8 cellular contexts compared by ENCODE assay signal in genomic region chr7:76437873-76438272, GRCh38. TPM values are rescaled to one million over a fixed set of nuclear protein-coding genes. Genes with fewer than 3 reads are reported as not detected.
DNase-seq lines count a peak whose midpoint lies in the region; ATAC-seq and TF ChIP-seq lines count a peak whose summit lies in the region.
"Not testable (repeated sequence)": the region's sequence is repeated elsewhere in the genome, so short reads cannot be mapped to it uniquely, and the experiment has no call there.

No MANE protein-coding gene starts in this region.

- H3K9me3 ChIP-seq in CD4-positive, CD25-positive, alpha-beta regulatory T cell (ENCODE audit: control insufficient read depth in 2 of 2, low read length in 2 of 2): not testable (repeated sequence)

- not testable (repeated sequence) for H3K4me3 Mint-ChIP-seq in CD4-positive, CD25-positive, alpha-beta regulatory T cell; chondrocyte (ENCODE audit: unreplicated experiment)

- not testable (repeated sequence) for H3K27ac Mint-ChIP-seq in CD4-positive, CD25-positive, alpha-beta regulatory T cell
- peak overlapping the region; percentile 25 for H3K27ac Mint-ChIP-seq in chondrocyte (ENCODE audit: unreplicated experiment)

- not testable (repeated sequence) for H3K27ac ChIP-seq in CD4-positive, CD25-positive, alpha-beta regulatory T cell (ENCODE audit: insufficient read depth, low read length, poor library complexity, severe bottlenecking)

- H3K4me1 ChIP-seq in CD4-positive, CD25-positive, alpha-beta regulatory T cell (ENCODE audit: control insufficient read depth, insufficient read depth, low read length, poor library complexity, severe bottlenecking): not testable (repeated sequence)

- H3K36me3 Mint-ChIP-seq in CD4-positive, CD25-positive, alpha-beta regulatory T cell; chondrocyte (ENCODE audit: low read depth): not testable (repeated sequence)

- H3K9me3 Mint-ChIP-seq in CD4-positive, CD25-positive, alpha-beta regulatory T cell; chondrocyte (ENCODE audit: low read depth): not testable (repeated sequence)

- H3K27me3 ChIP-seq in CD4-positive, CD25-positive, alpha-beta regulatory T cell (ENCODE audit: control insufficient read depth, insufficient read depth, low read length): not testable (repeated sequence)

- H3K4me3 ChIP-seq in CD4-positive, CD25-positive, alpha-beta regulatory T cell (ENCODE audit: low read depth, low read length): not testable (repeated sequence)

- H3K36me3 ChIP-seq in CD4-positive, CD25-positive, alpha-beta regulatory T cell (ENCODE audit: control insufficient read depth, insufficient read depth, low read length): not testable (repeated sequence)

- ATAC-seq in CD4-positive, CD25-positive, alpha-beta regulatory T cell (ENCODE audit: low read depth in 2 of 2): peak; percentile 48 to 68
- peak; percentile 56 for ATAC-seq in GM19397 (IDR thresholded peaks at IDR 0.05; ENCODE audit: unreplicated experiment)
- ATAC-seq in left lobe of liver: peak; percentile 93

- not testable (repeated sequence) for H3K4me1 Mint-ChIP-seq in CD4-positive, CD25-positive, alpha-beta regulatory T cell; chondrocyte (ENCODE audit: low read depth)

- TF ChIP-seq CTCF in chondrocyte (IDR thresholded peaks at IDR 0.05): peak; percentile 79

- DNase-seq in CD4-positive, CD25-positive, alpha-beta regulatory T cell: peak; percentile 40 to 83 (median 50)
- DNase-seq in HS-27A (ENCODE audit: low read depth) (peak; percentile 79), NCI-H748 treated with DMSO at 0.1 percent for 48 hours (lab: John Stamatoyannopoulos, UW) (peak; percentile 58), left lobe of liver (ENCODE audit: low spot score) (peak; percentile 74)
- peak; percentile 75 for DNase-seq in activated CD4-positive, alpha-beta T cell treated with anti-CD3 and anti-CD28 coated beads for 48 hours
- DNase-seq in chondrocyte (ENCODE audit: low spot score): not testable (repeated sequence)
- DNase-seq in stimulated activated CD4-positive, alpha-beta T cell treated with anti-CD3 and anti-CD28 coated beads, Interleukin-1b, Interleukin-23, amount 100 ng/mL, for 24 hours (ENCODE audit: low read depth in 4 of 4, low spot score in 1 of 4): peak in 3 of 4 experiments; percentile 29 to 40 (median 40)

- H3K27me3 Mint-ChIP-seq in CD4-positive, CD25-positive, alpha-beta regulatory T cell; chondrocyte (ENCODE audit: low read depth): not testable (repeated sequence)

RNA-seq across cellular contexts. Expression of gene ZP3, which starts 13.1 kb away (rescaled TPM):
- 2.2 TPM for total RNA-seq in CD4-positive, CD25-positive, alpha-beta regulatory T cell
- 1 to 10 TPM; 1.6 to 4.4 (median 2.9) TPM for polyA plus RNA-seq in CD4-positive, CD25-positive, alpha-beta regulatory T cell
- total RNA-seq in chondrocyte (not detected in 3 replicates), left lobe of liver (0.20 TPM)

RNA-seq across cellular contexts. Expression of gene DTX2, which starts 23.6 kb away (rescaled TPM):
- total RNA-seq in CD4-positive, CD25-positive, alpha-beta regulatory T cell: 36.0 TPM
- 10 to 100 TPM; 10.7 to 16.9 (median 15.8) TPM for polyA plus RNA-seq in CD4-positive, CD25-positive, alpha-beta regulatory T cell
- total RNA-seq in chondrocyte: 10.8 to 12.8 TPM (median 11.5 TPM) in 3 replicates
- 12.0 TPM for total RNA-seq in left lobe of liver

RNA-seq across cellular contexts. Expression of gene SSC4D, which starts 28.4 kb away (rescaled TPM):
- total RNA-seq in CD4-positive, CD25-positive, alpha-beta regulatory T cell: not detected
- polyA plus RNA-seq in CD4-positive, CD25-positive, alpha-beta regulatory T cell: under 1 TPM in 2 of 4 donors, not detected in 2; 0.25 to 0.65 TPM
- total RNA-seq in chondrocyte: 0.97 to 1.2 TPM (median 1.1 TPM) in 3 replicates
- 2.5 TPM for total RNA-seq in left lobe of liver
